In the genomic region with DNA sequence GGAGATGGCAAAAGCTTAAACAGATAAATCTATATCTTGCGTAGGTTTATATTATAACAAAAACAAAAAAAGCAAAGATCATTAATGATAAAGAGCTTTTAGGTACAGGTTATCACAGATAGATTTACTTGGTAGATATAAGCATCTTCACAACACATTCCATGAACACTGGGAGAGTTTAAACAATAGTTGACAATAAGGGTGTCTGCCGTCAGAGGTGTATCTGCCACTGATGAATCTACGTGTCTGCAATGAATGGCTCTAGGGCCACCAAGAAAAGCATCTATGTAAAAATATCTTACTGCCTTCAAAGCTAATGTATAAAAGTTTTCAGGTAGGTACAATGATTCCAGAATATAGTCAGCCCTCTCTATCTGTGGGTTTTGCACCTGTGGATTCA, we compare ENCODE assay signal across 19 cellular contexts.
"Had no signal": no experiment of that assay in that cellular context is flagged by ENCODE, and none has a peak within 500 bp of the region (broad histone marks: within the 10 kb centered on the region; RNA-seq: fewer than 3 reads in every experiment).

No MANE protein-coding gene starts in this region.

- ATAC-seq: activated CD4-positive, CD25-positive, alpha-beta regulatory T cell treated with anti-CD3 and anti-CD28 coated beads, Interleukin-2, amount 50 U/mL, for 24 hours; activated naive CD4-positive, alpha-beta T cell treated with anti-CD3 and anti-CD28 coated beads, Interleukin-2, amount 50 U/mL, for 72 hours; lower lobe of right lung; stimulated activated memory B cell treated with anti-CD40 and anti-IgM and Interleukin-4, amounts not matched to agents 10 μg/mL and 1 μg/mL and 100 μg/mL, for 72 hours had no signal

- H3K27me3 Mint-ChIP-seq: stimulated activated memory B cell treated with anti-CD40 and anti-IgM and Interleukin-4, amounts not matched to agents 10 μg/mL and 1 μg/mL and 100 μg/mL, for 72 hours had no signal

- H3K4me1 Mint-ChIP-seq: immature natural killer cell had no signal

- H3K27ac ChIP-seq: adrenal gland, cardiac muscle cell, lower lobe of right lung, thyroid gland had no signal

- H3K27me3 ChIP-seq: adrenal gland, cardiac muscle cell, spleen, thyroid gland had no signal

- H3K4me3 ChIP-seq: adrenal gland, cardiac muscle cell, lower lobe of right lung, spleen, thyroid gland had no signal

- H3K9me3 Mint-ChIP-seq: activated naive CD4-positive, alpha-beta T cell treated with anti-CD3 and anti-CD28 coated beads, Interleukin-2, amount 50 U/mL, for 72 hours; immature natural killer cell; mesothelial cell of epicardium had no signal

- H3K27ac Mint-ChIP-seq: activated naive CD4-positive, alpha-beta T cell treated with anti-CD3 and anti-CD28 coated beads, Interleukin-2, amount 50 U/mL, for 72 hours; immature natural killer cell; mesothelial cell of epicardium had no signal

- DNase-seq: activated CD4-positive, alpha-beta T cell treated with anti-CD3 and anti-CD28 coated beads, Interleukin-2, amount 50 U/mL, for 1 hour; activated CD8-positive, alpha-beta memory T cell treated with anti-CD3 and anti-CD28 coated beads, Interleukin-2, amount 50 U/mL, for 48 hours; activated effector memory CD4-positive, alpha-beta T cell treated with anti-CD3 and anti-CD28 coated beads, Interleukin-2, amount 50 U/mL, for 16 hours; activated T-cell treated with anti-CD3 and anti-CD28 coated beads, Interleukin-2, amount 50 U/mL, for 48 hours; adrenal gland; erythroblast; immature natural killer cell; lower lobe of right lung; occipital lobe; spleen; stimulated activated CD4-positive, alpha-beta T cell treated with anti-CD3 and anti-CD28 coated beads, Interleukin-4, amount 100 ng/mL, for 4 hours; T1000; thyroid gland had no signal

- H3K4me1 ChIP-seq: adrenal gland, lower lobe of right lung, thyroid gland had no signal

- H3K4me3 Mint-ChIP-seq: immature natural killer cell; mesothelial cell of epicardium; nephron; stimulated activated memory B cell treated with anti-CD40 and anti-IgM and Interleukin-4, amounts not matched to agents 10 μg/mL and 1 μg/mL and 100 μg/mL, for 72 hours had no signal

- H3K9me3 ChIP-seq: adrenal gland, lower lobe of right lung, spleen, thyroid gland had no signal
